ENCODE assay signal across 1 cellular context in genomic region chr5:38360323-38361061, GRCh38.
TF ChIP-seq lines count a peak whose summit lies in the region.

No MANE protein-coding gene starts in this region.

TF ChIP-seq in HEK293, 187 proteins besides CTCF, POLR2A, EP300 and RAD21 (continued from another document and continues in another):
- TF ChIP-seq ZNF518A (tag by site-specific recombination; conservative IDR thresholded peaks at IDR 0.05; ENCODE audit: low read depth) (peak; percentile 89), SCRT1 (tag by site-specific recombination; IDR thresholded peaks at IDR 0.05; ENCODE audit: borderline replicate concordance) (no peak), HOXD13 (CRISPR knock-in tag; IDR thresholded peaks at IDR 0.05; ENCODE audit: borderline replicate concordance) (no peak), GLI2 (tag by site-specific recombination; IDR thresholded peaks at IDR 0.05; ENCODE audit: borderline replicate concordance, low read depth) (peak; percentile 73; the same call in 1 of the 2 replicates), ZNF184 (tag by site-specific recombination; IDR thresholded peaks at IDR 0.05) (no peak), REPIN1 (tag by site-specific recombination; IDR thresholded peaks at IDR 0.05; ENCODE audit: low read depth) (no peak), OSR2 (tag by site-specific recombination; IDR thresholded peaks at IDR 0.05) (no peak), ZNF18 (tag by site-specific recombination; IDR thresholded peaks at IDR 0.05) (no peak), ZNF514 (tag by site-specific recombination; IDR thresholded peaks at IDR 0.05) (0 out of 2 replicates have a peak, but pooled peaks have one; percentile 49), BCL6B (tag by site-specific recombination; IDR thresholded peaks at IDR 0.05) (no peak), ZNF202 (tag by site-specific recombination; IDR thresholded peaks at IDR 0.05; ENCODE audit: borderline replicate concordance) (peak; percentile 46; the same call in 1 of the 2 replicates), ZNF561 (tag by site-specific recombination; IDR thresholded peaks at IDR 0.05; ENCODE audit: borderline replicate concordance) (no peak), ZNF138 (tag by site-specific recombination; IDR thresholded peaks at IDR 0.05; ENCODE audit: borderline replicate concordance) (peak; percentile 47; the same call in 1 of the 2 replicates), ZNF341 (tag by site-specific recombination; IDR thresholded peaks at IDR 0.05; ENCODE audit: low read depth) (peak; percentile 18; the same call in 1 of the 2 replicates), ZNF133 (tag by site-specific recombination; IDR thresholded peaks at IDR 0.05) (no peak), ZNF114 (tag by site-specific recombination; IDR thresholded peaks at IDR 0.05) (no peak), AEBP2 (tag by site-specific recombination; IDR thresholded peaks at IDR 0.05; ENCODE audit: borderline replicate concordance) (no peak), ZNF175 (tag by site-specific recombination; IDR thresholded peaks at IDR 0.05) (no peak), ZNF670 (tag by site-specific recombination; IDR thresholded peaks at IDR 0.05; ENCODE audit: low read depth) (no peak), GLIS1 (tag by site-specific recombination; IDR thresholded peaks at IDR 0.05) (no peak), ZNF473 (tag by site-specific recombination; IDR thresholded peaks at IDR 0.05) (no peak), ZNF24 (tag by site-specific recombination; IDR thresholded peaks at IDR 0.05) (no peak), GLIS2 (tag by site-specific recombination; IDR thresholded peaks at IDR 0.05) (no peak)
- TF ChIP-seq, protein P1, sequence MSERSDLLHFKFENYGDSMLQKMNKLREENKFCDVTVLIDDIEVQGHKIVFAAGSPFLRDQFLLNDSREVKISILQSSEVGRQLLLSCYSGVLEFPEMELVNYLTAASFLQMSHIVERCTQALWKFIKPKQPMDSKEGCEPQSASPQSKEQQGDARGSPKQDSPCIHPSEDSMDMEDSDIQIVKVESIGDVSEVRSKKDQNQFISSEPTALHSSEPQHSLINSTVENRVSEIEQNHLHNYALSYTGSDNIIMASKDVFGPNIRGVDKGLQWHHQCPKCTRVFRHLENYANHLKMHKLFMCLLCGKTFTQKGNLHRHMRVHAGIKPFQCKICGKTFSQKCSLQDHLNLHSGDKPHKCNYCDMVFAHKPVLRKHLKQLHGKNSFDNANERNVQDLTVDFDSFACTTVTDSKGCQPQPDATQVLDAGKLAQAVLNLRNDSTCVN (tag by site-specific recombination; optimal IDR thresholded peaks at IDR 0.05), result no peak
- TF ChIP-seq, protein P2, sequence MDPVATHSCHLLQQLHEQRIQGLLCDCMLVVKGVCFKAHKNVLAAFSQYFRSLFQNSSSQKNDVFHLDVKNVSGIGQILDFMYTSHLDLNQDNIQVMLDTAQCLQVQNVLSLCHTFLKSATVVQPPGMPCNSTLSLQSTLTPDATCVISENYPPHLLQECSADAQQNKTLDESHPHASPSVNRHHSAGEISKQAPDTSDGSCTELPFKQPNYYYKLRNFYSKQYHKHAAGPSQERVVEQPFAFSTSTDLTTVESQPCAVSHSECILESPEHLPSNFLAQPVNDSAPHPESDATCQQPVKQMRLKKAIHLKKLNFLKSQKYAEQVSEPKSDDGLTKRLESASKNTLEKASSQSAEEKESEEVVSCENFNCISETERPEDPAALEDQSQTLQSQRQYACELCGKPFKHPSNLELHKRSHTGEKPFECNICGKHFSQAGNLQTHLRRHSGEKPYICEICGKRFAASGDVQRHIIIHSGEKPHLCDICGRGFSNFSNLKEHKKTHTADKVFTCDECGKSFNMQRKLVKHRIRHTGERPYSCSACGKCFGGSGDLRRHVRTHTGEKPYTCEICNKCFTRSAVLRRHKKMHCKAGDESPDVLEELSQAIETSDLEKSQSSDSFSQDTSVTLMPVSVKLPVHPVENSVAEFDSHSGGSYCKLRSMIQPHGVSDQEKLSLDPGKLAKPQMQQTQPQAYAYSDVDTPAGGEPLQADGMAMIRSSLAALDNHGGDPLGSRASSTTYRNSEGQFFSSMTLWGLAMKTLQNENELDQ (tag by site-specific recombination; IDR thresholded peaks at IDR 0.05; ENCODE audit: low read depth), result no peak
- TF ChIP-seq, protein P3, sequence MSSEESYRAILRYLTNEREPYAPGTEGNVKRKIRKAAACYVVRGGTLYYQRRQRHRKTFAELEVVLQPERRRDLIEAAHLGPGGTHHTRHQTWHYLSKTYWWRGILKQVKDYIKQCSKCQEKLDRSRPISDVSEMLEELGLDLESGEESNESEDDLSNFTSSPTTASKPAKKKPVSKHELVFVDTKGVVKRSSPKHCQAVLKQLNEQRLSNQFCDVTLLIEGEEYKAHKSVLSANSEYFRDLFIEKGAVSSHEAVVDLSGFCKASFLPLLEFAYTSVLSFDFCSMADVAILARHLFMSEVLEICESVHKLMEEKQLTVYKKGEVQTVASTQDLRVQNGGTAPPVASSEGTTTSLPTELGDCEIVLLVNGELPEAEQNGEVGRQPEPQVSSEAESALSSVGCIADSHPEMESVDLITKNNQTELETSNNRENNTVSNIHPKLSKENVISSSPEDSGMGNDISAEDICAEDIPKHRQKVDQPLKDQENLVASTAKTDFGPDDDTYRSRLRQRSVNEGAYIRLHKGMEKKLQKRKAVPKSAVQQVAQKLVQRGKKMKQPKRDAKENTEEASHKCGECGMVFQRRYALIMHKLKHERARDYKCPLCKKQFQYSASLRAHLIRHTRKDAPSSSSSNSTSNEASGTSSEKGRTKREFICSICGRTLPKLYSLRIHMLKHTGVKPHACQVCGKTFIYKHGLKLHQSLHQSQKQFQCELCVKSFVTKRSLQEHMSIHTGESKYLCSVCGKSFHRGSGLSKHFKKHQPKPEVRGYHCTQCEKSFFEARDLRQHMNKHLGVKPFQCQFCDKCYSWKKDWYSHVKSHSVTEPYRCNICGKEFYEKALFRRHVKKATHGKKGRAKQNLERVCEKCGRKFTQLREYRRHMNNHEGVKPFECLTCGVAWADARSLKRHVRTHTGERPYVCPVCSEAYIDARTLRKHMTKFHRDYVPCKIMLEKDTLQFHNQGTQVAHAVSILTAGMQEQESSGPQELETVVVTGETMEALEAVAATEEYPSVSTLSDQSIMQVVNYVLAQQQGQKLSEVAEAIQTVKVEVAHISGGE (tag by site-specific recombination; conservative IDR thresholded peaks at IDR 0.05; ENCODE audit: low read depth), result peak; percentile 80
- TF ChIP-seq, protein P4, sequence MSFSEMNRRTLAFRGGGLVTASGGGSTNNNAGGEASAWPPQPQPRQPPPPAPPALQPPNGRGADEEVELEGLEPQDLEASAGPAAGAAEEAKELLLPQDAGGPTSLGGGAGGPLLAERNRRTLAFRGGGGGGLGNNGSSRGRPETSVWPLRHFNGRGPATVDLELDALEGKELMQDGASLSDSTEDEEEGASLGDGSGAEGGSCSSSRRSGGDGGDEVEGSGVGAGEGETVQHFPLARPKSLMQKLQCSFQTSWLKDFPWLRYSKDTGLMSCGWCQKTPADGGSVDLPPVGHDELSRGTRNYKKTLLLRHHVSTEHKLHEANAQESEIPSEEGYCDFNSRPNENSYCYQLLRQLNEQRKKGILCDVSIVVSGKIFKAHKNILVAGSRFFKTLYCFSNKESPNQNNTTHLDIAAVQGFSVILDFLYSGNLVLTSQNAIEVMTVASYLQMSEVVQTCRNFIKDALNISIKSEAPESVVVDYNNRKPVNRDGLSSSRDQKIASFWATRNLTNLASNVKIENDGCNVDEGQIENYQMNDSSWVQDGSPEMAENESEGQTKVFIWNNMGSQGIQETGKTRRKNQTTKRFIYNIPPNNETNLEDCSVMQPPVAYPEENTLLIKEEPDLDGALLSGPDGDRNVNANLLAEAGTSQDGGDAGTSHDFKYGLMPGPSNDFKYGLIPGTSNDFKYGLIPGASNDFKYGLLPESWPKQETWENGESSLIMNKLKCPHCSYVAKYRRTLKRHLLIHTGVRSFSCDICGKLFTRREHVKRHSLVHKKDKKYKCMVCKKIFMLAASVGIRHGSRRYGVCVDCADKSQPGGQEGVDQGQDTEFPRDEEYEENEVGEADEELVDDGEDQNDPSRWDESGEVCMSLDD (tag by site-specific recombination; IDR thresholded peaks at IDR 0.05), result no peak
- TF ChIP-seq, protein P5, sequence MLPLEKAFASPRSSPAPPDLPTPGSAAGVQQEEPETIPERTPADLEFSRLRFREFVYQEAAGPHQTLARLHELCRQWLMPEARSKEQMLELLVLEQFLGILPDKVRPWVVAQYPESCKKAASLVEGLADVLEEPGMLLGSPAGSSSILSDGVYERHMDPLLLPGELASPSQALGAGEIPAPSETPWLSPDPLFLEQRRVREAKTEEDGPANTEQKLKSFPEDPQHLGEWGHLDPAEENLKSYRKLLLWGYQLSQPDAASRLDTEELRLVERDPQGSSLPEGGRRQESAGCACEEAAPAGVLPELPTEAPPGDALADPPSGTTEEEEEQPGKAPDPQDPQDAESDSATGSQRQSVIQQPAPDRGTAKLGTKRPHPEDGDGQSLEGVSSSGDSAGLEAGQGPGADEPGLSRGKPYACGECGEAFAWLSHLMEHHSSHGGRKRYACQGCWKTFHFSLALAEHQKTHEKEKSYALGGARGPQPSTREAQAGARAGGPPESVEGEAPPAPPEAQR (tag by site-specific recombination; IDR thresholded peaks at IDR 0.05), result no peak
- TF ChIP-seq, protein P6, sequence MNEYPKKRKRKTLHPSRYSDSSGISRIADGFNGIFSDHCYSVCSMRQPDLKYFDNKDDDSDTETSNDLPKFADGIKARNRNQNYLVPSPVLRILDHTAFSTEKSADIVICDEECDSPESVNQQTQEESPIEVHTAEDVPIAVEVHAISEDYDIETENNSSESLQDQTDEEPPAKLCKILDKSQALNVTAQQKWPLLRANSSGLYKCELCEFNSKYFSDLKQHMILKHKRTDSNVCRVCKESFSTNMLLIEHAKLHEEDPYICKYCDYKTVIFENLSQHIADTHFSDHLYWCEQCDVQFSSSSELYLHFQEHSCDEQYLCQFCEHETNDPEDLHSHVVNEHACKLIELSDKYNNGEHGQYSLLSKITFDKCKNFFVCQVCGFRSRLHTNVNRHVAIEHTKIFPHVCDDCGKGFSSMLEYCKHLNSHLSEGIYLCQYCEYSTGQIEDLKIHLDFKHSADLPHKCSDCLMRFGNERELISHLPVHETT (tag by site-specific recombination; IDR thresholded peaks at IDR 0.05), result no peak
